Comparison of ENCODE assay signal across 16 cellular contexts in the genomic region with DNA sequence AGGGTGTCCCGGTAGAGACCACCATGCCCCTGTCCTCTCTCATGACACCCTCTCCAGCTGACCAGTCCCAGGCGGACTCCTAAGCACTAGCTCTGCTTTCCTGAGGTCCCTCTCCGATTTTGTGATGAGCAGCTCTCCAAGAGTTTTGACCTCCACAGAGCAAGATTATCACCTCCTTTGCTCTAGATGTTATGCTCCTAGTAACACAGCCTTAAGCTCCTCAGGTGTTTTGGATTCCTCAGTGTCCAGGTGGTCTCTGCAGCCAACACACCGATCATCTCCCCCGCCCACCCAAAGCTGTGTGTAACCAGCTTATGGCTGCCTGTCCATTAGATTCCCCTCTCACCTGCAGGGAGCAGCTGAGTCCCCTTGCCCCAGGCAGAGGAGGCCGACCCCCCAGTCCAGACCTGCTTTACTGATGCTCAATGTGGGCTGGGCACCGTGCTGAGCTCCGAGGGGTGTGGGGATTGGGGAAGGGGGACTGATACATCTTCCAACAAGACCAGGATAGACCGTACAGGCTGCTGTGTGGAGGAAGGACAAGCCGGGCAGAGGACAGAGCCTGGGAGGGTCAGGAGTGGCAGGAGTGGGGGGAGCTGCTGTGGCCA. TPM values are rescaled to one million over a fixed set of nuclear protein-coding genes. Genes with fewer than 3 reads are reported as not detected.
A peak's percentile ranks its signal among the peaks of the same experiment; 100 is the strongest.
DNase-seq lines count a peak whose midpoint lies in the region; ATAC-seq, FAIRE-seq and TF ChIP-seq lines count a peak whose summit lies in the region.
"Had no signal": no experiment of that assay in that cellular context is flagged by ENCODE, and none has a peak within 500 bp of the region (broad histone marks: within the 10 kb centered on the region; RNA-seq: fewer than 3 reads in every experiment).

No MANE protein-coding gene starts in this region.

- intact Hi-C loops in Right ventricle myocardium superior (cut with DNase I): no loop called here
- intact Hi-C loops in left cardiac atrium (cut with DNase I): no loop called here
- intact Hi-C loops in kidney (cut with DNase I): no loop called here

- H3K4me3 ChIP-seq in kidney (ENCODE audit: low read length in 2 of 2): no peak overlapping the region
- H3K4me3 ChIP-seq in osteoblast (ENCODE audit: insufficient read depth, low read length): no peak overlapping the region
- no peak overlapping the region for H3K4me3 ChIP-seq in WERI-Rb-1 (ENCODE audit: low read depth, low read length)
- H3K4me3 ChIP-seq: BLaER1, GM23248 had no signal

- no peak for FAIRE-seq in kidney (lab: Jason Lieb, UNC)
- FAIRE-seq: H54, HepG2 had no signal

- no peaks in the 10 kb centered on the region for H3K9me3 ChIP-seq in kidney (ENCODE audit: control insufficient read depth in 1 of 2, low read length in 2 of 2)
- no peaks in the 10 kb centered on the region for H3K9me3 ChIP-seq in osteoblast (ENCODE audit: low read depth, low read length)
- no peaks in the 10 kb centered on the region for H3K9me3 ChIP-seq in WERI-Rb-1 (ENCODE audit: severe bottlenecking)
- H3K9me3 ChIP-seq: BLaER1 had no signal

- no peak overlapping the region for H3K9ac ChIP-seq in kidney (ENCODE audit: low read length in 2 of 2)
- H3K9ac ChIP-seq: BLaER1, GM23248 had no signal

- no peaks in the 10 kb centered on the region for H3K27me3 Mint-ChIP-seq in type B pancreatic cell

- H3K79me2 ChIP-seq in osteoblast (ENCODE audit: insufficient read depth, low read length): no peaks in the 10 kb centered on the region

- no peaks in the 10 kb centered on the region for H3K36me3 Mint-ChIP-seq in type B pancreatic cell
- H3K36me3 Mint-ChIP-seq: CD8-positive, alpha-beta memory T cell had no signal

- DNase-seq in Right ventricle myocardium superior (peak; percentile 20), left cardiac atrium (no peak), kidney (peak; percentile 50), osteoblast (ENCODE audit: insufficient read length, low spot score, missing footprints) (peak; percentile 63), type B pancreatic cell (ENCODE audit: extremely low spot score, unreplicated experiment) (no peak), NCI-H1694 treated with DMSO at 0.1 percent for 48 hours (lab: John Stamatoyannopoulos, UW) (no peak), WERI-Rb-1 (no peak)
- no peak for DNase-seq in stimulated activated CD4-positive, alpha-beta T cell treated with anti-CD3 and anti-CD28 coated beads, Interleukin-15, amount 100 ng/mL, for 24 hours
- DNase-seq: 8988T; AML-193; CD8-positive, alpha-beta memory T cell; DMS 273 treated with DMSO at 0.1 percent for 48 hours; GM23248 had no signal

- H3K27me3 ChIP-seq in osteoblast (ENCODE audit: insufficient read depth, low read length) (no peaks in the 10 kb centered on the region), WERI-Rb-1 (ENCODE audit: insufficient read depth, low read depth, severe bottlenecking) (no peaks in the 10 kb centered on the region)
- H3K27me3 ChIP-seq: BLaER1 had no signal

- peak overlapping the region; percentile 26 for H3K27ac Mint-ChIP-seq in type B pancreatic cell
- H3K27ac Mint-ChIP-seq: CD8-positive, alpha-beta memory T cell had no signal

- H3K4me1 ChIP-seq in kidney (ENCODE audit: control insufficient read depth in 1 of 2, insufficient read depth in 1 of 2, low read depth in 1 of 2, low read length in 2 of 2) (no peaks in the 10 kb centered on the region), osteoblast (ENCODE audit: insufficient read depth, low read length) (no peaks in the 10 kb centered on the region)

- H3K27ac ChIP-seq in kidney (ENCODE audit: low read depth in 2 of 2, low read length in 2 of 2) (no peak overlapping the region), osteoblast (ENCODE audit: low read depth, low read length) (no peak overlapping the region), WERI-Rb-1 (no peak overlapping the region)
- H3K27ac ChIP-seq: BLaER1, GM23248 had no signal

- no peak overlapping the region for H3K4me2 ChIP-seq in osteoblast (ENCODE audit: insufficient read depth, low read length)
- H3K4me2 ChIP-seq: BLaER1 had no signal

- no peaks in the 10 kb centered on the region for H3K9me3 Mint-ChIP-seq in type B pancreatic cell
- H3K9me3 Mint-ChIP-seq: CD8-positive, alpha-beta memory T cell had no signal

- no peak overlapping the region for H3K4me3 Mint-ChIP-seq in type B pancreatic cell
- H3K4me3 Mint-ChIP-seq: CD8-positive, alpha-beta memory T cell had no signal

- TF ChIP-seq CTCF in kidney (IDR thresholded peaks at IDR 0.05; ENCODE audit: borderline replicate concordance, extremely low read depth, insufficient read depth) (no peak), osteoblast (IDR thresholded peaks at IDR 0.05; ENCODE audit: extremely low read depth, low read depth, low read length) (no peak), type B pancreatic cell (conservative IDR thresholded peaks at IDR 0.05) (no peak), WERI-Rb-1 (IDR thresholded peaks at IDR 0.05; ENCODE audit: low read depth, low read length) (no peak)

- no peak overlapping the region for H2AFZ ChIP-seq in osteoblast (ENCODE audit: low read length)
- H2AFZ ChIP-seq: GM23248 had no signal

- ATAC-seq in Right ventricle myocardium superior (ENCODE audit: poor library complexity) (no peak), left cardiac atrium (no peak)
- ATAC-seq: HepG2 had no signal

- H4K20me1 ChIP-seq in osteoblast (ENCODE audit: insufficient read depth, low read length): no peaks in the 10 kb centered on the region
- H4K20me1 ChIP-seq: BLaER1 had no signal

- H3K36me3 ChIP-seq in kidney (ENCODE audit: control insufficient read depth in 1 of 2, insufficient read depth in 2 of 2, low read length in 2 of 2): no peaks in the 10 kb centered on the region
- H3K36me3 ChIP-seq in osteoblast (ENCODE audit: insufficient read depth, low read length): no peaks in the 10 kb centered on the region
- no peaks in the 10 kb centered on the region for H3K36me3 ChIP-seq in WERI-Rb-1
- H3K36me3 ChIP-seq: BLaER1 had no signal

- H3K4me1 Mint-ChIP-seq in type B pancreatic cell (ENCODE audit: unreplicated experiment): peaks cover 4% of the 10 kb centered on the region

RNA-seq across cellular contexts. Expression of a gene that starts 2.3 kb away (rescaled TPM):
- total RNA-seq in Right ventricle myocardium superior: 1.0 TPM
- 1 to 10 TPM; 1.2 to 2.1 TPM for total RNA-seq in left cardiac atrium
- 1.2 TPM for total RNA-seq in kidney
- polyA plus RNA-seq in kidney (ENCODE audit: insufficient read depth, low read depth, low replicate concordance): 0.13 TPM
- total RNA-seq in osteoblast: 0.29 and 0.36 TPM in 2 replicates
- total RNA-seq in type B pancreatic cell (ENCODE audit: low replicate concordance): 2.3 and 3.4 TPM in 2 replicates

RNA-seq across cellular contexts. Expression of a gene that starts 53.9 kb away (rescaled TPM):
- total RNA-seq in Right ventricle myocardium superior (4.0 TPM), left cardiac atrium (1 to 10 TPM; 3.3 to 3.4 TPM), kidney (4.2 TPM), osteoblast (2.4 and 2.5 TPM in 2 replicates), type B pancreatic cell (ENCODE audit: low replicate concordance) (7.7 and 9.6 TPM in 2 replicates)
- 4.7 TPM for polyA plus RNA-seq in kidney (ENCODE audit: insufficient read depth, low read depth, low replicate concordance)

Comparison
In these comparisons a context has a peak if more than half of its experiments do, and no peak if none do; other contexts are left out.
1. DNase-seq: peak in Right ventricle myocardium superior (single experiment), kidney (single experiment) and osteoblast (single experiment); none in left cardiac atrium (single experiment), type B pancreatic cell (single experiment), stimulated activated CD4-positive, alpha-beta T cell treated with anti-CD3 and anti-CD28 coated beads, Interleukin-15, amount 100 ng/mL, for 24 hours (single experiment), NCI-H1694 treated with DMSO at 0.1 percent for 48 hours (single experiment) and WERI-Rb-1 (single experiment).